In the genomic region with DNA sequence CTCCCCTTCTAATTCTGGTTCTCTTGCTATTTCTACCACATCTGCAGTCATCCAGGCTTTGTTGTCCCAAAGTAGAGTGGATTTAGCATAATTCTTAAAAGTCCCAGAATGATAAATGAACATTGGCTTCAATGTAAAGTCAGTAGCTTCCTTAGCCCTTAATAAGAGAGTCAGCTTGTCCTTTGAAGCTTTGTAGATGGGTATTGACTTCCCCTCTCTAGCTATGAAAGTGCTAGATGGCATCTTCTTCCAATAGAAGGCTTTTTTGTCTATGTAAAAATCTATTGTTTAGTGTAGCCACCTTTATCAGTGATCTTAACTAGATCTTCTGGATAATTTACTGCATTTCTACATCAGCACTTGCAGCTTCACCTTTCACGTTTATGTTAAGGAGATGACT, we compare ENCODE assay signal across 10 cellular contexts.
DNase-seq lines count a peak whose midpoint lies in the region; ATAC-seq, FAIRE-seq and TF ChIP-seq lines count a peak whose summit lies in the region.
"Had no signal": no experiment of that assay in that cellular context is flagged by ENCODE, and none has a peak within 500 bp of the region (broad histone marks: within the 10 kb centered on the region; RNA-seq: fewer than 3 reads in every experiment).

No MANE protein-coding gene starts in this region.

- intact Hi-C loops in kidney (cut with DNase I), result no loop called here

- H3K36me3 ChIP-seq in kidney (ENCODE audit: control insufficient read depth in 1 of 2, insufficient read depth in 2 of 2, low read length in 2 of 2), result no peaks in the 10 kb centered on the region

- H3K27ac ChIP-seq in kidney (ENCODE audit: low read depth in 2 of 2, low read length in 2 of 2), result no peak overlapping the region
- H3K27ac ChIP-seq: foreskin keratinocyte had no signal

- H3K4me1 Mint-ChIP-seq in activated naive CD8-positive, alpha-beta T cell treated with anti-CD3 and anti-CD28 coated beads, Interleukin-2, amount 50 U/mL, for 24 hours, result peaks cover 12% of the 10 kb centered on the region

- no peaks in the 10 kb centered on the region for H3K4me1 ChIP-seq in kidney (ENCODE audit: control insufficient read depth in 1 of 2, insufficient read depth in 1 of 2, low read depth in 1 of 2, low read length in 2 of 2)
- H3K4me1 ChIP-seq: foreskin keratinocyte had no signal

- H3K4me3 ChIP-seq in kidney (ENCODE audit: low read length in 2 of 2), result no peak overlapping the region

- FAIRE-seq in D721Med (lab: Jason Lieb, UNC) (peak; percentile 25), kidney (lab: Jason Lieb, UNC) (no peak)

- H3K27ac Mint-ChIP-seq in activated naive CD8-positive, alpha-beta T cell treated with anti-CD3 and anti-CD28 coated beads, Interleukin-2, amount 50 U/mL, for 24 hours, result peak overlapping the region; percentile 38

- peak overlapping the region; percentile 70 for H3K4me3 Mint-ChIP-seq in activated naive CD8-positive, alpha-beta T cell treated with anti-CD3 and anti-CD28 coated beads, Interleukin-2, amount 50 U/mL, for 24 hours

- H3K36me3 Mint-ChIP-seq in activated naive CD8-positive, alpha-beta T cell treated with anti-CD3 and anti-CD28 coated beads, Interleukin-2, amount 50 U/mL, for 24 hours (ENCODE audit: low read depth), result no peaks in the 10 kb centered on the region

- peak; percentile 18 for ATAC-seq in GM19328 (IDR thresholded peaks at IDR 0.05; ENCODE audit: unreplicated experiment)
- ATAC-seq in HG02943 (IDR thresholded peaks at IDR 0.05; ENCODE audit: low read depth, unreplicated experiment), result peak; percentile 41
- ATAC-seq in activated naive CD8-positive, alpha-beta T cell treated with anti-CD3 and anti-CD28 coated beads, Interleukin-2, amount 50 U/mL, for 24 hours, result no peak
- ATAC-seq: foreskin keratinocyte had no signal

- TF ChIP-seq CTCF in D721Med (IDR thresholded peaks at IDR 0.05; ENCODE audit: insufficient read depth, missing control alignments) (no peak), kidney (IDR thresholded peaks at IDR 0.05; ENCODE audit: borderline replicate concordance, extremely low read depth, insufficient read depth) (no peak)

- H3K27me3 Mint-ChIP-seq in activated naive CD8-positive, alpha-beta T cell treated with anti-CD3 and anti-CD28 coated beads, Interleukin-2, amount 50 U/mL, for 24 hours, result no peaks in the 10 kb centered on the region

- DNase-seq in D721Med (ENCODE audit: insufficient read length, low spot score) (no peak), GM19238 (ENCODE audit: insufficient read length, low spot score) (no peak), NCI-H526 treated with DMSO at 0.1 percent for 48 hours (lab: John Stamatoyannopoulos, UW) (no peak), kidney (no peak), HUDEP-2 (lab: John Stamatoyannopoulos, UW; ENCODE audit: unreplicated experiment in 76 of 76) (no peak)
- DNase-seq in activated naive CD8-positive, alpha-beta T cell treated with anti-CD3 and anti-CD28 coated beads, Interleukin-2, amount 50 U/mL, for 24 hours, result no peak
- DNase-seq: COR-L47, foreskin keratinocyte had no signal

- no peaks in the 10 kb centered on the region for H3K9me3 Mint-ChIP-seq in activated naive CD8-positive, alpha-beta T cell treated with anti-CD3 and anti-CD28 coated beads, Interleukin-2, amount 50 U/mL, for 24 hours

- H3K9ac ChIP-seq in kidney (ENCODE audit: low read length in 2 of 2), result no peak overlapping the region

- no peaks in the 10 kb centered on the region for H3K9me3 ChIP-seq in kidney (ENCODE audit: control insufficient read depth in 1 of 2, low read length in 2 of 2)
